ENCODE assay signal across 1 cellular context in the genomic region with DNA sequence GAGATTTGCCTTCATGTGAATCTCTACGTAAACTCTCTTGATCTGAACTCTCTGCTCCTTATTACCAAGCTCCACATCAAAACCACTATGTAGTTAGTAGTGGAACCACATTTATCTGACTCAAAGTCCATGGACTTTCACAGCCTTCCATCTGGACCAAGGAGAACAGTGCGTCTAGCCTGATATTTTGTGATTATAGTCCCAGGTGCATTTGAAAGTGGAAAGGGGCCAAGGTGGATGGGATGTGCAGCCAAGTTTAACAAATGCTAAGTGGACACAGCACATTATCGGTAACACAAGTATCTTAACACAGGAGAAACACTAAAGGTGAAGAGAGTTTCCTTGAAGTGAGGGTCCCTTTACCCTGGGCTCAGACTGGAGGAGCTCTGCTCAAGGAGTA.
TF ChIP-seq lines count a peak whose summit lies in the region.

No MANE protein-coding gene starts in this region.

TF ChIP-seq in HepG2, 621 proteins besides CTCF, POLR2A, EP300 and RAD21 (continued from another document):
- TF ChIP-seq, protein P1, sequence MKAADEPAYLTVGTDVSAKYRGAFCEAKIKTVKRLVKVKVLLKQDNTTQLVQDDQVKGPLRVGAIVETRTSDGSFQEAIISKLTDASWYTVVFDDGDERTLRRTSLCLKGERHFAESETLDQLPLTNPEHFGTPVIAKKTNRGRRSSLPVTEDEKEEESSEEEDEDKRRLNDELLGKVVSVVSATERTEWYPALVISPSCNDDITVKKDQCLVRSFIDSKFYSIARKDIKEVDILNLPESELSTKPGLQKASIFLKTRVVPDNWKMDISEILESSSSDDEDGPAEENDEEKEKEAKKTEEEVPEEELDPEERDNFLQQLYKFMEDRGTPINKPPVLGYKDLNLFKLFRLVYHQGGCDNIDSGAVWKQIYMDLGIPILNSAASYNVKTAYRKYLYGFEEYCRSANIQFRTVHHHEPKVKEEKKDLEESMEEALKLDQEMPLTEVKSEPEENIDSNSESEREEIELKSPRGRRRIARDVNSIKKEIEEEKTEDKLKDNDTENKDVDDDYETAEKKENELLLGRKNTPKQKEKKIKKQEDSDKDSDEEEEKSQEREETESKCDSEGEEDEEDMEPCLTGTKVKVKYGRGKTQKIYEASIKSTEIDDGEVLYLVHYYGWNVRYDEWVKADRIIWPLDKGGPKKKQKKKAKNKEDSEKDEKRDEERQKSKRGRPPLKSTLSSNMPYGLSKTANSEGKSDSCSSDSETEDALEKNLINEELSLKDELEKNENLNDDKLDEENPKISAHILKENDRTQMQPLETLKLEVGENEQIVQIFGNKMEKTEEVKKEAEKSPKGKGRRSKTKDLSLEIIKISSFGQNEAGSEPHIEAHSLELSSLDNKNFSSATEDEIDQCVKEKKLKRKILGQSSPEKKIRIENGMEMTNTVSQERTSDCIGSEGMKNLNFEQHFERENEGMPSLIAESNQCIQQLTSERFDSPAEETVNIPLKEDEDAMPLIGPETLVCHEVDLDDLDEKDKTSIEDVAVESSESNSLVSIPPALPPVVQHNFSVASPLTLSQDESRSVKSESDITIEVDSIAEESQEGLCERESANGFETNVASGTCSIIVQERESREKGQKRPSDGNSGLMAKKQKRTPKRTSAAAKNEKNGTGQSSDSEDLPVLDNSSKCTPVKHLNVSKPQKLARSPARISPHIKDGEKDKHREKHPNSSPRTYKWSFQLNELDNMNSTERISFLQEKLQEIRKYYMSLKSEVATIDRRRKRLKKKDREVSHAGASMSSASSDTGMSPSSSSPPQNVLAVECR (CRISPR knock-in tag; IDR thresholded peaks at IDR 0.05; ENCODE audit: borderline replicate concordance): no peak
- no peak for TF ChIP-seq NFIB (CRISPR knock-in tag; IDR thresholded peaks at IDR 0.05; ENCODE audit: borderline replicate concordance)
- no peak for TF ChIP-seq PTBP1 (IDR thresholded peaks at IDR 0.05; ENCODE audit: low read depth, low read length, poor library complexity, severe bottlenecking)
- no peak for TF ChIP-seq ARHGAP35 (CRISPR knock-in tag; IDR thresholded peaks at IDR 0.05; ENCODE audit: borderline replicate concordance)
- TF ChIP-seq SYNCRIP (IDR thresholded peaks at IDR 0.05; ENCODE audit: insufficient read depth, low read depth, low read length): no peak
- no peak for TF ChIP-seq SIX1 (CRISPR knock-in tag; IDR thresholded peaks at IDR 0.05; ENCODE audit: borderline replicate concordance)
- TF ChIP-seq, protein P2, sequence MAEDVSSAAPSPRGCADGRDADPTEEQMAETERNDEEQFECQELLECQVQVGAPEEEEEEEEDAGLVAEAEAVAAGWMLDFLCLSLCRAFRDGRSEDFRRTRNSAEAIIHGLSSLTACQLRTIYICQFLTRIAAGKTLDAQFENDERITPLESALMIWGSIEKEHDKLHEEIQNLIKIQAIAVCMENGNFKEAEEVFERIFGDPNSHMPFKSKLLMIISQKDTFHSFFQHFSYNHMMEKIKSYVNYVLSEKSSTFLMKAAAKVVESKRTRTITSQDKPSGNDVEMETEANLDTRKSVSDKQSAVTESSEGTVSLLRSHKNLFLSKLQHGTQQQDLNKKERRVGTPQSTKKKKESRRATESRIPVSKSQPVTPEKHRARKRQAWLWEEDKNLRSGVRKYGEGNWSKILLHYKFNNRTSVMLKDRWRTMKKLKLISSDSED (CRISPR knock-in tag; IDR thresholded peaks at IDR 0.05): no peak
- TF ChIP-seq RFXAP (CRISPR knock-in tag; IDR thresholded peaks at IDR 0.05; ENCODE audit: borderline replicate concordance): no peak
- TF ChIP-seq, protein P3, sequence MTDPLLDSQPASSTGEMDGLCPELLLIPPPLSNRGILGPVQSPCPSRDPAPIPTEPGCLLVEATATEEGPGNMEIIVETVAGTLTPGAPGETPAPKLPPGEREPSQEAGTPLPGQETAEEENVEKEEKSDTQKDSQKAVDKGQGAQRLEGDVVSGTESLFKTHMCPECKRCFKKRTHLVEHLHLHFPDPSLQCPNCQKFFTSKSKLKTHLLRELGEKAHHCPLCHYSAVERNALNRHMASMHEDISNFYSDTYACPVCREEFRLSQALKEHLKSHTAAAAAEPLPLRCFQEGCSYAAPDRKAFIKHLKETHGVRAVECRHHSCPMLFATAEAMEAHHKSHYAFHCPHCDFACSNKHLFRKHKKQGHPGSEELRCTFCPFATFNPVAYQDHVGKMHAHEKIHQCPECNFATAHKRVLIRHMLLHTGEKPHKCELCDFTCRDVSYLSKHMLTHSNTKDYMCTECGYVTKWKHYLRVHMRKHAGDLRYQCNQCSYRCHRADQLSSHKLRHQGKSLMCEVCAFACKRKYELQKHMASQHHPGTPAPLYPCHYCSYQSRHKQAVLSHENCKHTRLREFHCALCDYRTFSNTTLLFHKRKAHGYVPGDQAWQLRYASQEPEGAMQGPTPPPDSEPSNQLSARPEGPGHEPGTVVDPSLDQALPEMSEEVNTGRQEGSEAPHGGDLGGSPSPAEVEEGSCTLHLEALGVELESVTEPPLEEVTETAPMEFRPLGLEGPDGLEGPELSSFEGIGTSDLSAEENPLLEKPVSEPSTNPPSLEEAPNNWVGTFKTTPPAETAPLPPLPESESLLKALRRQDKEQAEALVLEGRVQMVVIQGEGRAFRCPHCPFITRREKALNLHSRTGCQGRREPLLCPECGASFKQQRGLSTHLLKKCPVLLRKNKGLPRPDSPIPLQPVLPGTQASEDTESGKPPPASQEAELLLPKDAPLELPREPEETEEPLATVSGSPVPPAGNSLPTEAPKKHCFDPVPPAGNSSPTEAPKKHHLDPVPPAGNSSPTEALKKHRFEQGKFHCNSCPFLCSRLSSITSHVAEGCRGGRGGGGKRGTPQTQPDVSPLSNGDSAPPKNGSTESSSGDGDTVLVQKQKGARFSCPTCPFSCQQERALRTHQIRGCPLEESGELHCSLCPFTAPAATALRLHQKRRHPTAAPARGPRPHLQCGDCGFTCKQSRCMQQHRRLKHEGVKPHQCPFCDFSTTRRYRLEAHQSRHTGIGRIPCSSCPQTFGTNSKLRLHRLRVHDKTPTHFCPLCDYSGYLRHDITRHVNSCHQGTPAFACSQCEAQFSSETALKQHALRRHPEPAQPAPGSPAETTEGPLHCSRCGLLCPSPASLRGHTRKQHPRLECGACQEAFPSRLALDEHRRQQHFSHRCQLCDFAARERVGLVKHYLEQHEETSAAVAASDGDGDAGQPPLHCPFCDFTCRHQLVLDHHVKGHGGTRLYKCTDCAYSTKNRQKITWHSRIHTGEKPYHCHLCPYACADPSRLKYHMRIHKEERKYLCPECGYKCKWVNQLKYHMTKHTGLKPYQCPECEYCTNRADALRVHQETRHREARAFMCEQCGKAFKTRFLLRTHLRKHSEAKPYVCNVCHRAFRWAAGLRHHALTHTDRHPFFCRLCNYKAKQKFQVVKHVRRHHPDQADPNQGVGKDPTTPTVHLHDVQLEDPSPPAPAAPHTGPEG (CRISPR knock-in tag; IDR thresholded peaks at IDR 0.05): no peak
- TF ChIP-seq TOE1 (CRISPR knock-in tag; IDR thresholded peaks at IDR 0.05): no peak
- TF ChIP-seq, protein P4, sequence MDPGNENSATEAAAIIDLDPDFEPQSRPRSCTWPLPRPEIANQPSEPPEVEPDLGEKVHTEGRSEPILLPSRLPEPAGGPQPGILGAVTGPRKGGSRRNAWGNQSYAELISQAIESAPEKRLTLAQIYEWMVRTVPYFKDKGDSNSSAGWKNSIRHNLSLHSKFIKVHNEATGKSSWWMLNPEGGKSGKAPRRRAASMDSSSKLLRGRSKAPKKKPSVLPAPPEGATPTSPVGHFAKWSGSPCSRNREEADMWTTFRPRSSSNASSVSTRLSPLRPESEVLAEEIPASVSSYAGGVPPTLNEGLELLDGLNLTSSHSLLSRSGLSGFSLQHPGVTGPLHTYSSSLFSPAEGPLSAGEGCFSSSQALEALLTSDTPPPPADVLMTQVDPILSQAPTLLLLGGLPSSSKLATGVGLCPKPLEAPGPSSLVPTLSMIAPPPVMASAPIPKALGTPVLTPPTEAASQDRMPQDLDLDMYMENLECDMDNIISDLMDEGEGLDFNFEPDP (CRISPR knock-in tag; conservative IDR thresholded peaks at IDR 0.05): no peak
- no peak for TF ChIP-seq IKZF1 (IDR thresholded peaks at IDR 0.05)
- no peak for TF ChIP-seq NFATC3 (CRISPR knock-in tag; IDR thresholded peaks at IDR 0.05)
